Comparison of ENCODE assay signal across 27 cellular contexts in genomic region chr5:89087551-89088318, GRCh38.
DNase-seq lines count a peak whose midpoint lies in the region; FAIRE-seq and TF ChIP-seq lines count a peak whose summit lies in the region.
"Had no signal": no experiment of that assay in that cellular context is flagged by ENCODE, and none has a peak within 500 bp of the region (broad histone marks: within the 10 kb centered on the region; RNA-seq: fewer than 3 reads in every experiment).

No MANE protein-coding gene starts in this region.

- no peak overlapping the region for H2BK120ac ChIP-seq in H9 (ENCODE audit: low read depth, low read length, poor library complexity, severe bottlenecking)

- H3K4ac ChIP-seq in H9 (ENCODE audit: low read depth, low read length), result no peak overlapping the region

- H3K9me3 ChIP-seq in H9 (ENCODE audit: control insufficient read depth, low read depth, low read length), result no peaks in the 10 kb centered on the region
- H3K9me3 ChIP-seq in ascending aorta, result no peaks in the 10 kb centered on the region
- H3K9me3 ChIP-seq in kidney (ENCODE audit: control insufficient read depth in 1 of 2, low read length in 2 of 2), result no peaks in the 10 kb centered on the region
- H3K9me3 ChIP-seq: A549, esophagus squamous epithelium, gastroesophageal sphincter, upper lobe of right lung had no signal

- no peak overlapping the region for H3T11ph ChIP-seq in H9 (ENCODE audit: low read length)

- no peak for TF ChIP-seq CTCF in H9 (conservative IDR thresholded peaks at IDR 0.05)
- no peak for TF ChIP-seq CTCF in ascending aorta (IDR thresholded peaks at IDR 0.05)
- no peak for TF ChIP-seq CTCF in kidney (IDR thresholded peaks at IDR 0.05; ENCODE audit: borderline replicate concordance, extremely low read depth, insufficient read depth)
- no peak for TF ChIP-seq CTCF in mesothelial cell of epicardium (IDR thresholded peaks at IDR 0.05; ENCODE audit: unreplicated experiment)

- H3K79me2 ChIP-seq in H9 (ENCODE audit: insufficient read depth, low read length), result no peaks in the 10 kb centered on the region

- H3K79me1 ChIP-seq in H9 (ENCODE audit: insufficient read depth, low read depth, low read length, poor library complexity, severe bottlenecking), result no peaks in the 10 kb centered on the region

- no peak overlapping the region for H4K8ac ChIP-seq in H9 (replicated peaks; ENCODE audit: insufficient read length, low read depth, low read length)

- no peak overlapping the region for H3K56ac ChIP-seq in H9 (ENCODE audit: insufficient read length, low read depth, low read length)

- H2BK15ac ChIP-seq in H9 (ENCODE audit: low read depth, low read length), result no peak overlapping the region

- H3K27ac ChIP-seq in H9 (ENCODE audit: insufficient read length, low read depth, low read length), result no peak overlapping the region
- H3K27ac ChIP-seq in ascending aorta, result peak overlapping the region; percentile 78 to 88
- H3K27ac ChIP-seq in kidney (ENCODE audit: low read depth in 2 of 2, low read length in 2 of 2), result no peak overlapping the region
- H3K27ac ChIP-seq: A549, esophagus squamous epithelium, gastroesophageal sphincter, SK-N-MC, upper lobe of right lung had no signal

- H3K27me3 ChIP-seq in H9 (ENCODE audit: insufficient read depth, low read length) (no peaks in the 10 kb centered on the region), ascending aorta (no peaks in the 10 kb centered on the region)
- H3K27me3 ChIP-seq: esophagus squamous epithelium, gastroesophageal sphincter, upper lobe of right lung had no signal

- H4K20me1 ChIP-seq in H9 (ENCODE audit: control insufficient read depth, insufficient read depth, insufficient read length), result no peaks in the 10 kb centered on the region

- H2BK5ac ChIP-seq in H9 (ENCODE audit: insufficient read length, low read length), result no peak overlapping the region

- peaks cover 21% of the 10 kb centered on the region in 2 experiments for H3K4me1 Mint-ChIP-seq in H9
- no peaks in the 10 kb centered on the region for H3K4me1 Mint-ChIP-seq in mesothelial cell of epicardium
- H3K4me1 Mint-ChIP-seq: CD8-positive, alpha-beta memory T cell; T-helper 17 cell had no signal

- no peaks in the 10 kb centered on the region for H3K23me2 ChIP-seq in H9 (ENCODE audit: insufficient read length, low read depth, low read length, poor library complexity, severe bottlenecking)

- H2BK12ac ChIP-seq in H9 (ENCODE audit: insufficient read length, low read depth, low read length), result no peak overlapping the region

- H3K4me3 ChIP-seq in ascending aorta (peak overlapping the region in 1 of 2 donors; percentile 34), kidney (ENCODE audit: low read length in 2 of 2) (no peak overlapping the region)
- H3K4me3 ChIP-seq: A549, esophagus squamous epithelium, gastroesophageal sphincter, lung, SK-N-MC, upper lobe of right lung had no signal

- H2AK5ac ChIP-seq in H9 (ENCODE audit: insufficient read length, low read length), result no peak overlapping the region

- H3K27me3 Mint-ChIP-seq in H9 (ENCODE audit: low read depth) (no peaks in the 10 kb centered on the region), mesothelial cell of epicardium (ENCODE audit: low read depth) (no peaks in the 10 kb centered on the region)
- H3K27me3 Mint-ChIP-seq: activated T-cell treated with anti-CD3 and anti-CD28 coated beads, Interleukin-2, amount 50 U/mL, for 24 hours; B cell; CD8-positive, alpha-beta memory T cell; IgD-negative memory B cell; T-helper 17 cell had no signal

- no peaks in the 10 kb centered on the region for H3K9me3 Mint-ChIP-seq in H9
- no peaks in the 10 kb centered on the region for H3K9me3 Mint-ChIP-seq in mesothelial cell of epicardium
- H3K9me3 Mint-ChIP-seq: activated T-cell treated with anti-CD3 and anti-CD28 coated beads, Interleukin-2, amount 50 U/mL, for 24 hours; IgD-negative memory B cell; neural crest cell had no signal

- no peak overlapping the region; a peak in 1 of 5 replicates for H3K4me3 Mint-ChIP-seq in H9
- no peak overlapping the region for H3K4me3 Mint-ChIP-seq in mesothelial cell of epicardium
- H3K4me3 Mint-ChIP-seq: activated T-cell treated with anti-CD3 and anti-CD28 coated beads, Interleukin-2, amount 50 U/mL, for 24 hours; B cell; CD8-positive, alpha-beta memory T cell; IgD-negative memory B cell; neural crest cell; T-helper 17 cell had no signal

- H2BK20ac ChIP-seq in H9 (ENCODE audit: low read depth, low read length, poor library complexity, severe bottlenecking), result no peak overlapping the region

- no peaks in the 10 kb centered on the region for H3K36me3 Mint-ChIP-seq in H9 (ENCODE audit: insufficient read depth in 1 of 3, low read depth in 3 of 3)
- H3K36me3 Mint-ChIP-seq in mesothelial cell of epicardium, result no peaks in the 10 kb centered on the region
- H3K36me3 Mint-ChIP-seq: CD8-positive, alpha-beta memory T cell; IgD-negative memory B cell had no signal

- H3K9ac ChIP-seq in H9 (ENCODE audit: extremely low read depth, insufficient read length, low read length) (no peak overlapping the region), kidney (ENCODE audit: low read length in 2 of 2) (no peak overlapping the region)

- H3K23ac ChIP-seq in H9 (ENCODE audit: insufficient read length, low read depth, low read length), result no peak overlapping the region

- H3K36me3 ChIP-seq in ascending aorta, result no peaks in the 10 kb centered on the region
- no peaks in the 10 kb centered on the region for H3K36me3 ChIP-seq in kidney (ENCODE audit: control insufficient read depth in 1 of 2, insufficient read depth in 2 of 2, low read length in 2 of 2)
- H3K36me3 ChIP-seq: esophagus squamous epithelium, gastroesophageal sphincter, upper lobe of right lung had no signal

- no peak overlapping the region for H3K14ac ChIP-seq in H9 (ENCODE audit: insufficient read depth, low read length)

- H2AFZ ChIP-seq in H9 (ENCODE audit: low read length), result no peak overlapping the region

- H3K4me1 ChIP-seq in H9 (ENCODE audit: insufficient read depth, low read length) (no peaks in the 10 kb centered on the region), ascending aorta (peaks cover 0 to 8% of the 10 kb centered on the region in 2 donors), kidney (ENCODE audit: control insufficient read depth in 1 of 2, insufficient read depth in 1 of 2, low read depth in 1 of 2, low read length in 2 of 2) (no peaks in the 10 kb centered on the region)
- H3K4me1 ChIP-seq: A549, esophagus squamous epithelium, gastroesophageal sphincter, upper lobe of right lung had no signal

- H4K91ac ChIP-seq in H9 (ENCODE audit: insufficient read length, low read depth, low read length), result no peak overlapping the region

- DNase-seq in D341Med (ENCODE audit: low spot score), result peak; percentile 9
- peak; percentile 31 for DNase-seq in H9
- DNase-seq in ascending aorta (ENCODE audit: low spot score in 2 of 2), result peak in 1 of 2 donors; percentile 73
- DNase-seq in iPS-NIHi11 (ENCODE audit: low spot score), result peak; percentile 16
- DNase-seq in DMS 273 treated with DMSO at 0.1 percent for 48 hours (lab: John Stamatoyannopoulos, UW), result no peak
- DNase-seq in kidney, result no peak
- no peak for DNase-seq in midbrain (lab: John Stamatoyannopoulos, UW)
- DNase-seq in mesothelial cell of epicardium (ENCODE audit: low spot score in 2 of 2, unreplicated experiment in 2 of 2), result no peak
- DNase-seq: activated CD4-positive, alpha-beta T cell treated with anti-CD3 and anti-CD28 coated beads for 4 hours; activated CD8-positive, alpha-beta memory T cell treated with anti-CD3 and anti-CD28 coated beads for 24 hours; activated T-cell treated with anti-CD3 and anti-CD28 coated beads, Interleukin-2, amount 50 U/mL, for 24 hours; CD8-positive, alpha-beta memory T cell; esophagus squamous epithelium; NCI-H1092 treated with DMSO at 0.1 percent for 48 hours; NCI-H2081 treated with DMSO at 0.1 percent for 48 hours; NCI-H345; stimulated activated CD8-positive, alpha-beta memory T cell treated with anti-CD3 and anti-CD28 coated beads, Interleukin-4, amount 100 ng/mL, for 48 hours; T-helper 17 cell; upper lobe of right lung had no signal

- intact Hi-C loops in ascending aorta (cut with DNase I), result loop anchor here (5.0 to 10.0 kb wide), 2 partner anchors 205 to 363 kb away; partner anchors contain the start of gene MEF2C
- intact Hi-C loops in kidney (cut with DNase I), result no loop called here

- FAIRE-seq in kidney (lab: Jason Lieb, UNC), result no peak
- FAIRE-seq: A549, keratinocyte had no signal

- no CpG with 5 or more reads among the region's 12 CpGs for WGBS in H9 (ENCODE audit: extremely low coverage, insufficient read length, low lambda C conversion rate)

- peak overlapping the region in 2 of 3 experiments; percentile 92 to 93; a peak in 3 of 7 replicates for H3K27ac Mint-ChIP-seq in H9
- no peak overlapping the region for H3K27ac Mint-ChIP-seq in mesothelial cell of epicardium
- H3K27ac Mint-ChIP-seq: activated T-cell treated with anti-CD3 and anti-CD28 coated beads, Interleukin-2, amount 50 U/mL, for 24 hours; B cell; CD8-positive, alpha-beta memory T cell; IgD-negative memory B cell; T-helper 17 cell had no signal

- no peak overlapping the region for H3K4me2 ChIP-seq in H9 (ENCODE audit: insufficient read depth, insufficient read length, low read length)
- H3K4me2 ChIP-seq: A549 had no signal

- no peak overlapping the region for H3K18ac ChIP-seq in H9 (ENCODE audit: insufficient read length, low read depth, low read length)

- no peak overlapping the region for H4K5ac ChIP-seq in H9 (ENCODE audit: insufficient read length, low read depth, low read length)

Comparison
In these comparisons a context has a peak if more than half of its experiments do, and no peak if none do; other contexts are left out.
1. DNase-seq: peak in D341Med (single experiment), H9 (single experiment) and iPS-NIHi11 (single experiment); none in DMS 273 treated with DMSO at 0.1 percent for 48 hours (single experiment), kidney (single experiment), midbrain (single experiment) and mesothelial cell of epicardium (0 of 2).
2. H3K27ac ChIP-seq: peak in ascending aorta (2 of 2); none in H9 (single experiment) and kidney (0 of 2).